ENCODE assay signal across 13 cellular contexts in the genomic region with DNA sequence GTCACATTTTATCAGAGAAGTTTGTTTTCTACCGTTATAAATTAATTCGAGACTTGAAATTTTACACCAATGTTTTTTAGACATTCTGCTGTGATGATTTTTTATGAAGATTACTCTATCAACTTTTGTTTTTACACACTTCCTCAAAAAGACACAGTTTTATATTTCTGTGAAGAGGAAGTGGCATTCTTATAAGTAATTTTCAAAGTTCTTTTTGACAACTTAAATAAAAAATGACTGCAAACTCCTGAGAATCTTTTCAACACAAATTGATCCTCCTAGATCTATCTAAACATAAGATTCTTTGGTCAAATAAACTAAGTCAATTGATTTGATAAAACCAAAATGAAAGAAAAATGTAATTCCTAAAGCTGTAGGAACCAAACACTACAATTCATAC.
DNase-seq lines count a peak whose midpoint lies in the region; ATAC-seq and TF ChIP-seq lines count a peak whose summit lies in the region.
"Had no signal": no experiment of that assay in that cellular context is flagged by ENCODE, and none has a peak within 500 bp of the region (broad histone marks: within the 10 kb centered on the region; RNA-seq: fewer than 3 reads in every experiment).

No MANE protein-coding gene starts in this region.

- no peak overlapping the region for H2AFZ ChIP-seq in SU-DHL-6 (ENCODE audit: low read depth, low read length, severe bottlenecking)
- H2AFZ ChIP-seq: neural progenitor cell had no signal

- no peak for DNase-seq in stimulated activated naive CD8-positive, alpha-beta T cell treated with anti-CD3 and anti-CD28 coated beads, Interleukin-15, Interleukin-2, amounts not matched to agents 100 U/mL and 50 U/mL, for 24 hours
- DNase-seq in effector memory CD8-positive, alpha-beta T cell = no peak
- DNase-seq in KG1 (lab: John Stamatoyannopoulos, UW) (no peak), activated gamma-delta T cell treated with Interleukin-2 at 50 U/mL for 16 hours (no peak)
- DNase-seq: islet precursor cell, NCI-H1048, NCI-H510A treated with DMSO at 0.1 percent for 48 hours had no signal

- H3K4me3 ChIP-seq in SU-DHL-6 (ENCODE audit: insufficient read depth, low read length, poor library complexity, severe bottlenecking) = peak overlapping the region; percentile 25
- H3K4me3 ChIP-seq: gastroesophageal sphincter, neural progenitor cell had no signal

- no peak for TF ChIP-seq CTCF in SU-DHL-6 (IDR thresholded peaks at IDR 0.05; ENCODE audit: insufficient read depth, low read length, poor library complexity, severe bottlenecking)

- H3K27ac Mint-ChIP-seq in stimulated activated naive CD8-positive, alpha-beta T cell treated with anti-CD3 and anti-CD28 coated beads, Interleukin-15, Interleukin-2, amounts not matched to agents 100 ng/mL and 50 ng/mL, for 24 hours = peak overlapping the region; percentile 99
- peak overlapping the region; percentile 75 to 96 for H3K27ac Mint-ChIP-seq in effector memory CD8-positive, alpha-beta T cell
- H3K27ac Mint-ChIP-seq: neural progenitor cell had no signal

- H3K79me2 ChIP-seq in SU-DHL-6 (ENCODE audit: insufficient read depth, low read length) = peaks cover 96% of the 10 kb centered on the region

- peaks cover 100% of the 10 kb centered on the region for H3K4me1 Mint-ChIP-seq in stimulated activated naive CD8-positive, alpha-beta T cell treated with anti-CD3 and anti-CD28 coated beads, Interleukin-15, Interleukin-2, amounts not matched to agents 100 ng/mL and 50 ng/mL, for 24 hours (ENCODE audit: low read depth)
- peaks cover 74 to 95% of the 10 kb centered on the region in 2 donors for H3K4me1 Mint-ChIP-seq in effector memory CD8-positive, alpha-beta T cell (ENCODE audit: low read depth in 2 of 2)
- H3K4me1 Mint-ChIP-seq: neural progenitor cell had no signal

- peak overlapping the region; percentile 83 for H3K27ac ChIP-seq in SU-DHL-6 (ENCODE audit: low read depth, low read length)
- H3K27ac ChIP-seq: neural progenitor cell had no signal

- 0 out of 2 replicates have a peak, but pooled peaks cover 4% of the 10 kb centered on the region for H3K36me3 ChIP-seq in SU-DHL-6 (ENCODE audit: low read length)
- H3K36me3 ChIP-seq: gastroesophageal sphincter, neural progenitor cell had no signal

- H3K9ac ChIP-seq in SU-DHL-6 (ENCODE audit: low read length) = peak overlapping the region; percentile 10
- H3K9ac ChIP-seq: neural progenitor cell had no signal

- peaks cover 49% of the 10 kb centered on the region for H3K36me3 Mint-ChIP-seq in stimulated activated naive CD8-positive, alpha-beta T cell treated with anti-CD3 and anti-CD28 coated beads, Interleukin-15, Interleukin-2, amounts not matched to agents 100 ng/mL and 50 ng/mL, for 24 hours (ENCODE audit: low read depth)
- peaks cover 45% of the 10 kb centered on the region for H3K36me3 Mint-ChIP-seq in effector memory CD8-positive, alpha-beta T cell (ENCODE audit: insufficient read depth)
- H3K36me3 Mint-ChIP-seq: neural progenitor cell had no signal

- H3K4me3 Mint-ChIP-seq in stimulated activated naive CD8-positive, alpha-beta T cell treated with anti-CD3 and anti-CD28 coated beads, Interleukin-15, Interleukin-2, amounts not matched to agents 100 ng/mL and 50 ng/mL, for 24 hours = peak overlapping the region; percentile 80
- H3K4me3 Mint-ChIP-seq in effector memory CD8-positive, alpha-beta T cell = peak overlapping the region; percentile 42 to 92
- H3K4me3 Mint-ChIP-seq: neural progenitor cell had no signal

- H3K9me2 ChIP-seq in SU-DHL-6 (replicated peaks; ENCODE audit: insufficient read depth, low read length) = no peaks in the 10 kb centered on the region

- H3K9me3 Mint-ChIP-seq in stimulated activated naive CD8-positive, alpha-beta T cell treated with anti-CD3 and anti-CD28 coated beads, Interleukin-15, Interleukin-2, amounts not matched to agents 100 ng/mL and 50 ng/mL, for 24 hours = peaks cover under 1% of the 10 kb centered on the region
- no peaks in the 10 kb centered on the region for H3K9me3 Mint-ChIP-seq in effector memory CD8-positive, alpha-beta T cell
- H3K9me3 Mint-ChIP-seq: neural progenitor cell had no signal

- H3K4me2 ChIP-seq in SU-DHL-6 (ENCODE audit: low read depth, low read length, poor library complexity, severe bottlenecking) = peak overlapping the region; percentile 74
- H3K4me2 ChIP-seq: neural progenitor cell had no signal

- ATAC-seq in stimulated activated naive CD8-positive, alpha-beta T cell treated with anti-CD3 and anti-CD28 coated beads, Interleukin-15, Interleukin-2, amounts not matched to agents 100 U/mL and 50 U/mL, for 24 hours = no peak
- no peak for ATAC-seq in effector memory CD8-positive, alpha-beta T cell (replicated peaks)
- ATAC-seq in HG03521 (IDR thresholded peaks at IDR 0.05; ENCODE audit: unreplicated experiment) (no peak), SK-N-SH treated with all-trans-retinoic acid at 6 μM for 48 hours (no peak)
- ATAC-seq: gastroesophageal sphincter had no signal

- peaks cover 36% of the 10 kb centered on the region for H3F3A ChIP-seq in SU-DHL-6 (ENCODE audit: insufficient read depth)

- no peaks in the 10 kb centered on the region for H3K27me3 ChIP-seq in SU-DHL-6 (ENCODE audit: low read length)
- H3K27me3 ChIP-seq: gastroesophageal sphincter, neural progenitor cell had no signal

- no peaks in the 10 kb centered on the region for H3K27me3 Mint-ChIP-seq in stimulated activated naive CD8-positive, alpha-beta T cell treated with anti-CD3 and anti-CD28 coated beads, Interleukin-15, Interleukin-2, amounts not matched to agents 100 ng/mL and 50 ng/mL, for 24 hours
- no peaks in the 10 kb centered on the region for H3K27me3 Mint-ChIP-seq in effector memory CD8-positive, alpha-beta T cell

- H4K20me1 ChIP-seq in SU-DHL-6 (ENCODE audit: low read depth, low read length) = no peaks in the 10 kb centered on the region

- H3K9me3 ChIP-seq in SU-DHL-6 (ENCODE audit: insufficient read depth, low read length) = no peaks in the 10 kb centered on the region
- H3K9me3 ChIP-seq: gastroesophageal sphincter had no signal

TF ChIP-seq in SK-N-SH treated with all-trans-retinoic acid at 6 μM for 48 hours, 23 proteins besides CTCF, POLR2A, EP300 and RAD21 (continues in another document):
- TF ChIP-seq ZC3H10 (CRISPR knock-in tag; IDR thresholded peaks at IDR 0.05) (no peak), TOX (CRISPR knock-in tag; IDR thresholded peaks at IDR 0.05; ENCODE audit: borderline replicate concordance) (no peak), SNAI2 (CRISPR knock-in tag; IDR thresholded peaks at IDR 0.05) (no peak), TCF4 (CRISPR knock-in tag; IDR thresholded peaks at IDR 0.05; ENCODE audit: borderline replicate concordance) (no peak), ESRRG (CRISPR knock-in tag; IDR thresholded peaks at IDR 0.05) (no peak), ISL1 (CRISPR knock-in tag; IDR thresholded peaks at IDR 0.05) (no peak), PPARA (CRISPR knock-in tag; IDR thresholded peaks at IDR 0.05; ENCODE audit: borderline replicate concordance) (no peak), ZNF70 (CRISPR knock-in tag; IDR thresholded peaks at IDR 0.05) (no peak), BACH2 (CRISPR knock-in tag; IDR thresholded peaks at IDR 0.05; ENCODE audit: borderline replicate concordance) (no peak), CSDC2 (CRISPR knock-in tag; IDR thresholded peaks at IDR 0.05) (no peak), RARB (CRISPR knock-in tag; IDR thresholded peaks at IDR 0.05) (no peak)
- TF ChIP-seq, protein P1, sequence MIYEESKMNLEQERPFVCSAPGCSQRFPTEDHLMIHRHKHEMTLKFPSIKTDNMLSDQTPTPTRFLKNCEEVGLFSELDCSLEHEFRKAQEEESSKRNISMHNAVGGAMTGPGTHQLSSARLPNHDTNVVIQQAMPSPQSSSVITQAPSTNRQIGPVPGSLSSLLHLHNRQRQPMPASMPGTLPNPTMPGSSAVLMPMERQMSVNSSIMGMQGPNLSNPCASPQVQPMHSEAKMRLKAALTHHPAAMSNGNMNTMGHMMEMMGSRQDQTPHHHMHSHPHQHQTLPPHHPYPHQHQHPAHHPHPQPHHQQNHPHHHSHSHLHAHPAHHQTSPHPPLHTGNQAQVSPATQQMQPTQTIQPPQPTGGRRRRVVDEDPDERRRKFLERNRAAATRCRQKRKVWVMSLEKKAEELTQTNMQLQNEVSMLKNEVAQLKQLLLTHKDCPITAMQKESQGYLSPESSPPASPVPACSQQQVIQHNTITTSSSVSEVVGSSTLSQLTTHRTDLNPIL (CRISPR knock-in tag; IDR thresholded peaks at IDR 0.05; ENCODE audit: low read depth) = no peak
- TF ChIP-seq, protein P2, sequence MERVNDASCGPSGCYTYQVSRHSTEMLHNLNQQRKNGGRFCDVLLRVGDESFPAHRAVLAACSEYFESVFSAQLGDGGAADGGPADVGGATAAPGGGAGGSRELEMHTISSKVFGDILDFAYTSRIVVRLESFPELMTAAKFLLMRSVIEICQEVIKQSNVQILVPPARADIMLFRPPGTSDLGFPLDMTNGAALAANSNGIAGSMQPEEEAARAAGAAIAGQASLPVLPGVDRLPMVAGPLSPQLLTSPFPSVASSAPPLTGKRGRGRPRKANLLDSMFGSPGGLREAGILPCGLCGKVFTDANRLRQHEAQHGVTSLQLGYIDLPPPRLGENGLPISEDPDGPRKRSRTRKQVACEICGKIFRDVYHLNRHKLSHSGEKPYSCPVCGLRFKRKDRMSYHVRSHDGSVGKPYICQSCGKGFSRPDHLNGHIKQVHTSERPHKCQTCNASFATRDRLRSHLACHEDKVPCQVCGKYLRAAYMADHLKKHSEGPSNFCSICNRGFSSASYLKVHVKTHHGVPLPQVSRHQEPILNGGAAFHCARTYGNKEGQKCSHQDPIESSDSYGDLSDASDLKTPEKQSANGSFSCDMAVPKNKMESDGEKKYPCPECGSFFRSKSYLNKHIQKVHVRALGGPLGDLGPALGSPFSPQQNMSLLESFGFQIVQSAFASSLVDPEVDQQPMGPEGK (CRISPR knock-in tag; IDR thresholded peaks at IDR 0.05; ENCODE audit: borderline replicate concordance) = no peak
- TF ChIP-seq, protein P3, sequence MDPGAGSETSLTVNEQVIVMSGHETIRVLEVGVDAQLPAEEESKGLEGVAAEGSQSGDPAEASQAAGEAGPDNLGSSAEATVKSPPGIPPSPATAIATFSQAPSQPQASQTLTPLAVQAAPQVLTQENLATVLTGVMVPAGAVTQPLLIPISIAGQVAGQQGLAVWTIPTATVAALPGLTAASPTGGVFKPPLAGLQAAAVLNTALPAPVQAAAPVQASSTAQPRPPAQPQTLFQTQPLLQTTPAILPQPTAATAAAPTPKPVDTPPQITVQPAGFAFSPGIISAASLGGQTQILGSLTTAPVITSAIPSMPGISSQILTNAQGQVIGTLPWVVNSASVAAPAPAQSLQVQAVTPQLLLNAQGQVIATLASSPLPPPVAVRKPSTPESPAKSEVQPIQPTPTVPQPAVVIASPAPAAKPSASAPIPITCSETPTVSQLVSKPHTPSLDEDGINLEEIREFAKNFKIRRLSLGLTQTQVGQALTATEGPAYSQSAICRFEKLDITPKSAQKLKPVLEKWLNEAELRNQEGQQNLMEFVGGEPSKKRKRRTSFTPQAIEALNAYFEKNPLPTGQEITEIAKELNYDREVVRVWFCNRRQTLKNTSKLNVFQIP (CRISPR knock-in tag; IDR thresholded peaks at IDR 0.05; ENCODE audit: borderline replicate concordance, low read depth) = no peak
